ENCODE assay signal across 15 cellular contexts in genomic region chr9:86042226-86042625, GRCh38. TPM values are rescaled to one million over a fixed set of nuclear protein-coding genes. Genes with fewer than 3 reads are reported as not detected.
DNase-seq lines count a peak whose midpoint lies in the region; ATAC-seq, FAIRE-seq and TF ChIP-seq lines count a peak whose summit lies in the region.
"Had no signal": no experiment of that assay in that cellular context is flagged by ENCODE, and none has a peak within 500 bp of the region (broad histone marks: within the 10 kb centered on the region; RNA-seq: fewer than 3 reads in every experiment).

No MANE protein-coding gene starts in this region.

- H3K4me3 ChIP-seq in endodermal cell (ENCODE audit: low read length) (no peak overlapping the region), pancreas (no peak overlapping the region), small intestine (ENCODE audit: low read depth in 1 of 2, low read length in 2 of 2) (no peak overlapping the region)
- H3K4me3 ChIP-seq: BLaER1 treated with 17β-estradiol and CSF1 and Interleukin-3, amounts not matched to agents 10 nM and 100 nM; HAP-1 had no signal

- 91 to 100% methylated on average over 1 to 2 of the region's 2 CpGs for WGBS in endodermal cell (ENCODE audit: insufficient coverage in 1 of 2, insufficient read length in 1 of 2), 2 experiments
- 20 to 21% methylated on average over 2 of the region's 2 CpGs for WGBS in pancreas, 2 donors
- WGBS in small intestine, 3 donors = 2 to 42% (median 21%) methylated on average over 2 of the region's 2 CpGs

- TF ChIP-seq CTCF in GM13976 (IDR thresholded peaks at IDR 0.05; ENCODE audit: borderline replicate concordance, control extremely low read depth, extremely low read depth, insufficient read depth, missing control alignments) (no peak), endodermal cell (conservative IDR thresholded peaks at IDR 0.05) (no peak), pancreas (IDR thresholded peaks at IDR 0.05) (no peak)

- peak; percentile 29 to 61 (median 54) for ATAC-seq in pancreas
- no peak for ATAC-seq in GM21723 (IDR thresholded peaks at IDR 0.05; ENCODE audit: unreplicated experiment)

- FAIRE-seq in pancreas (lab: Jason Lieb, UNC) = no peak
- no peak for FAIRE-seq in small intestine (lab: Jason Lieb, UNC)
- FAIRE-seq: GM18507, H1 had no signal

- H3K4me1 Mint-ChIP-seq in endodermal cell = no peaks in the 10 kb centered on the region
- H3K4me1 Mint-ChIP-seq: CD4-positive, CD25-positive, alpha-beta regulatory T cell had no signal

- H3K9me3 Mint-ChIP-seq in endodermal cell = peaks cover 2% of the 10 kb centered on the region
- H3K9me3 Mint-ChIP-seq: CD4-positive, CD25-positive, alpha-beta regulatory T cell had no signal

- peaks cover 8% of the 10 kb centered on the region for H3K36me3 ChIP-seq in endodermal cell (ENCODE audit: control insufficient read depth, insufficient read depth, low read length)
- no peaks in the 10 kb centered on the region for H3K36me3 ChIP-seq in pancreas
- H3K36me3 ChIP-seq in small intestine (ENCODE audit: control insufficient read depth in 2 of 2, insufficient read depth in 2 of 2, low read length in 2 of 2) = no peaks in the 10 kb centered on the region
- H3K36me3 ChIP-seq: HAP-1 had no signal

- H3K4me1 ChIP-seq in endodermal cell (ENCODE audit: control insufficient read depth, insufficient read depth, low read length) = no peaks in the 10 kb centered on the region
- H3K4me1 ChIP-seq in pancreas = no peaks in the 10 kb centered on the region
- no peaks in the 10 kb centered on the region for H3K4me1 ChIP-seq in small intestine (ENCODE audit: control insufficient read depth in 2 of 2, insufficient read depth in 1 of 2, low read depth in 1 of 2, low read length in 1 of 2)
- H3K4me1 ChIP-seq: BLaER1 treated with 17β-estradiol and CSF1 and Interleukin-3, amounts not matched to agents 10 nM and 100 nM; HAP-1 had no signal

- no peaks in the 10 kb centered on the region for H3K9me3 ChIP-seq in endodermal cell (ENCODE audit: control insufficient read depth, low read length)
- H3K9me3 ChIP-seq in pancreas = no peaks in the 10 kb centered on the region
- H3K9me3 ChIP-seq in small intestine (ENCODE audit: control insufficient read depth, low read depth) = no peaks in the 10 kb centered on the region
- H3K9me3 ChIP-seq: BLaER1 treated with 17β-estradiol and CSF1 and Interleukin-3, amounts not matched to agents 10 nM and 100 nM; HAP-1 had no signal

- in situ Hi-C loops in GM13976 (cut with MboI; ENCODE audit: low sequenced_read_pairs, unreplicated experiment) = no loop called here

- DNase-seq in GM13976 (ENCODE audit: low spot score) = peak; percentile 15
- DNase-seq in endodermal cell = no peak
- peak; percentile 20 for DNase-seq in left kidney (ENCODE audit: low read depth, low spot score)
- DNase-seq in pancreas = no peak
- DNase-seq in EL = no peak
- no peak for DNase-seq in activated gamma-delta T cell (lab: John Stamatoyannopoulos, UW)
- DNase-seq in small intestine = no peak
- DNase-seq: 8988T; CD4-positive, CD25-positive, alpha-beta regulatory T cell; DMS53 had no signal

- no peak overlapping the region for H3K9ac ChIP-seq in endodermal cell (ENCODE audit: extremely low read depth, low read length, poor library complexity, severe bottlenecking)
- H3K9ac ChIP-seq: BLaER1 treated with 17β-estradiol and CSF1 and Interleukin-3, amounts not matched to agents 10 nM and 100 nM had no signal

- H3K36me3 Mint-ChIP-seq in endodermal cell (ENCODE audit: low read depth) = peaks cover 31% of the 10 kb centered on the region
- H3K36me3 Mint-ChIP-seq: CD4-positive, CD25-positive, alpha-beta regulatory T cell had no signal

- peak overlapping the region; percentile 40 for H3K27ac Mint-ChIP-seq in endodermal cell
- H3K27ac Mint-ChIP-seq: CD4-positive, CD25-positive, alpha-beta regulatory T cell had no signal

- H3K27me3 Mint-ChIP-seq in endodermal cell (ENCODE audit: insufficient read depth) = no peaks in the 10 kb centered on the region
- H3K27me3 Mint-ChIP-seq: CD4-positive, CD25-positive, alpha-beta regulatory T cell had no signal

- no peak overlapping the region for H3K4me3 Mint-ChIP-seq in endodermal cell
- H3K4me3 Mint-ChIP-seq: CD4-positive, CD25-positive, alpha-beta regulatory T cell had no signal

- H3K27ac ChIP-seq in endodermal cell (ENCODE audit: low read depth, low read length) (no peak overlapping the region), pancreas (no peak overlapping the region), small intestine (ENCODE audit: low read depth in 1 of 2, low read length in 1 of 2) (no peak overlapping the region)
- H3K27ac ChIP-seq: BLaER1 treated with 17β-estradiol and CSF1 and Interleukin-3, amounts not matched to agents 10 nM and 100 nM had no signal

- no peaks in the 10 kb centered on the region for H3K27me3 ChIP-seq in endodermal cell (ENCODE audit: control insufficient read depth, insufficient read depth, low read length, poor library complexity, severe bottlenecking)
- H3K27me3 ChIP-seq in pancreas = no peaks in the 10 kb centered on the region
- no peaks in the 10 kb centered on the region for H3K27me3 ChIP-seq in small intestine (ENCODE audit: control insufficient read depth in 2 of 2, insufficient read depth in 2 of 2, low read length in 2 of 2)
- H3K27me3 ChIP-seq: BLaER1 treated with 17β-estradiol and CSF1 and Interleukin-3, amounts not matched to agents 10 nM and 100 nM had no signal

- intact Hi-C loops in pancreas (cut with DNase I) = no loop called here

RNA-seq across cellular contexts. Expression of gene GOLM1, which starts 57.1 kb away (rescaled TPM):
- 10 to 100 TPM; 64.5 to 66.4 TPM for total RNA-seq in endodermal cell
- 95.7 TPM for polyA plus RNA-seq in endodermal cell (2013, experiment 1 of 2)
- polyA plus RNA-seq in endodermal cell (2013, experiment 2 of 2) = 89.0 TPM
- total RNA-seq in pancreas = 10 to 100 TPM; 20.2 to 76.7 (median 41.8) TPM
- 10 to 100 TPM; 25.9 to 28.0 TPM for polyA plus RNA-seq in pancreas
- polyA plus RNA-seq in small intestine = 100 to 1,000 TPM in 1 of 3 donors, 10 to 100 TPM in 2; 17.8 to 318 (median 22.6) TPM

Comparison
In these comparisons a context has a peak if more than half of its experiments do, and no peak if none do; other contexts are left out.
1. DNase-seq: peak in GM13976 (single experiment) and left kidney (single experiment); none in endodermal cell (single experiment), pancreas (0 of 6), EL (single experiment), activated gamma-delta T cell (single experiment) and small intestine (single experiment).